Comparison of ENCODE assay signal across 25 cellular contexts in genomic region chr11:67492069-67492727, GRCh38. TPM values are rescaled to one million over a fixed set of nuclear protein-coding genes. Genes with fewer than 3 reads are reported as not detected.
DNase-seq lines count a peak whose midpoint lies in the region; ATAC-seq, FAIRE-seq and TF ChIP-seq lines count a peak whose summit lies in the region.
"Had no signal": no experiment of that assay in that cellular context is flagged by ENCODE, and none has a peak within 500 bp of the region (broad histone marks: within the 10 kb centered on the region; RNA-seq: fewer than 3 reads in every experiment).

No MANE protein-coding gene starts in this region.

- no peaks in the 10 kb centered on the region for H3K9me3 Mint-ChIP-seq in CD4-positive, alpha-beta T cell
- no peaks in the 10 kb centered on the region for H3K9me3 Mint-ChIP-seq in stimulated activated naive B cell treated with anti-CD40 and anti-IgM and Interleukin-4, amounts not matched to agents 10 μg/mL and 1 μg/mL and 100 μg/mL, for 72 hours
- H3K9me3 Mint-ChIP-seq: CD8-positive, alpha-beta memory T cell had no signal

- POLR2A ChIA-PET in CD4-positive, alpha-beta T cell (lab: Charles Lee), result interaction anchor here (0.6 to 2.5 kb wide), 8 partner anchors 9 to 204 kb away, joined by 3 to 9 read pairs (median 3); partner anchors contain the start of genes AIP, PPP1CA and PTPRCAP

- FAIRE-seq in GM12892 (lab: Jason Lieb, UNC) (no peak), kidney (lab: Jason Lieb, UNC) (no peak)
- FAIRE-seq: D721Med had no signal

- TF ChIP-seq POLR2A in GM12892 (IDR thresholded peaks at IDR 0.05; ENCODE audit: low read depth, low read length), result no peak

- no peak overlapping the region for H3K4me3 ChIP-seq in kidney (ENCODE audit: low read length in 2 of 2)
- H3K4me3 ChIP-seq: BLaER1, HAP-1, PC-9, SK-N-MC had no signal

- peaks cover 73% of the 10 kb centered on the region for H3K36me3 Mint-ChIP-seq in CD4-positive, alpha-beta T cell (ENCODE audit: low read depth)
- H3K36me3 Mint-ChIP-seq in stimulated activated naive B cell treated with anti-CD40 and anti-IgM and Interleukin-4, amounts not matched to agents 10 μg/mL and 1 μg/mL and 100 μg/mL, for 72 hours, result peaks cover 48 to 63% of the 10 kb centered on the region in 2 donors
- H3K36me3 Mint-ChIP-seq in T-helper 17 cell (ENCODE audit: low read depth), result peaks cover 5% of the 10 kb centered on the region

- no peaks in the 10 kb centered on the region for H3K9me3 ChIP-seq in CD4-positive, alpha-beta T cell (ENCODE audit: control insufficient read depth, low read length)
- H3K9me3 ChIP-seq in kidney (ENCODE audit: control insufficient read depth in 1 of 2, low read length in 2 of 2) (no peaks in the 10 kb centered on the region), T-helper 17 cell (ENCODE audit: control insufficient read depth, low read length, poor library complexity, severe bottlenecking) (no peaks in the 10 kb centered on the region)
- H3K9me3 ChIP-seq: BLaER1, HAP-1 had no signal

- no peaks in the 10 kb centered on the region for H3K27me3 ChIP-seq in CD4-positive, alpha-beta T cell (ENCODE audit: control insufficient read depth, insufficient read depth, low read length)
- H3K27me3 ChIP-seq: BLaER1 had no signal

- H3K4me1 ChIP-seq in kidney (ENCODE audit: control insufficient read depth in 1 of 2, insufficient read depth in 1 of 2, low read depth in 1 of 2, low read length in 2 of 2), result no peaks in the 10 kb centered on the region
- H3K4me1 ChIP-seq: BLaER1, HAP-1 had no signal

- no peaks in the 10 kb centered on the region for H3K27me3 Mint-ChIP-seq in CD4-positive, alpha-beta T cell
- H3K27me3 Mint-ChIP-seq in stimulated activated naive B cell treated with anti-CD40 and anti-IgM and Interleukin-4, amounts not matched to agents 10 μg/mL and 1 μg/mL and 100 μg/mL, for 72 hours, result no peaks in the 10 kb centered on the region
- H3K27me3 Mint-ChIP-seq in T-helper 17 cell, result no peaks in the 10 kb centered on the region
- H3K27me3 Mint-ChIP-seq: CD8-positive, alpha-beta memory T cell had no signal

- no peak overlapping the region for H3K27ac Mint-ChIP-seq in CD4-positive, alpha-beta T cell
- H3K27ac Mint-ChIP-seq in stimulated activated naive B cell treated with anti-CD40 and anti-IgM and Interleukin-4, amounts not matched to agents 10 μg/mL and 1 μg/mL and 100 μg/mL, for 72 hours, result peak overlapping the region; percentile 9
- no peak overlapping the region for H3K27ac Mint-ChIP-seq in T-helper 17 cell

- peak overlapping the region; percentile 34 for H3K27ac ChIP-seq in CD4-positive, alpha-beta T cell (ENCODE audit: low read depth, low read length)
- H3K27ac ChIP-seq in kidney (ENCODE audit: low read depth in 2 of 2, low read length in 2 of 2), result no peak overlapping the region
- H3K27ac ChIP-seq: BLaER1, KMS-11, PC-9, SK-N-MC had no signal

- CTCF ChIA-PET in CD4-positive, alpha-beta T cell (lab: Charles Lee), result interaction anchor here (0.7 kb wide), 1 partner anchor 103 kb away, joined by 3 read pairs; no protein-coding TSS in a partner anchor

- no peak for ATAC-seq in CD4-positive, alpha-beta T cell (ENCODE audit: poor library complexity)
- ATAC-seq in stimulated activated naive B cell treated with anti-CD40 and anti-IgM and Interleukin-4, amounts not matched to agents 10 μg/mL and 1 μg/mL and 100 μg/mL, for 72 hours (replicated peaks), result no peak
- no peak for ATAC-seq in T-helper 17 cell

- H3K4me1 Mint-ChIP-seq in CD4-positive, alpha-beta T cell (ENCODE audit: low read depth), result peaks cover 24% of the 10 kb centered on the region
- peaks cover 18 to 33% of the 10 kb centered on the region in 2 donors for H3K4me1 Mint-ChIP-seq in stimulated activated naive B cell treated with anti-CD40 and anti-IgM and Interleukin-4, amounts not matched to agents 10 μg/mL and 1 μg/mL and 100 μg/mL, for 72 hours
- H3K4me1 Mint-ChIP-seq in T-helper 17 cell, result peaks cover 28% of the 10 kb centered on the region

- no peak overlapping the region for H3K4me3 Mint-ChIP-seq in CD4-positive, alpha-beta T cell
- H3K4me3 Mint-ChIP-seq in stimulated activated naive B cell treated with anti-CD40 and anti-IgM and Interleukin-4, amounts not matched to agents 10 μg/mL and 1 μg/mL and 100 μg/mL, for 72 hours, result no peak overlapping the region
- H3K4me3 Mint-ChIP-seq in T-helper 17 cell, result no peak overlapping the region
- H3K4me3 Mint-ChIP-seq: CD8-positive, alpha-beta memory T cell had no signal

- intact Hi-C loops in CD4-positive, alpha-beta T cell (cut with DNase I, micrococcal nuclease), result no loop called here
- intact Hi-C loops in kidney (cut with DNase I), result no loop called here

- DNase-seq in CD4-positive, alpha-beta T cell, result no peak
- peak; percentile 12 for DNase-seq in GM12892 (ENCODE audit: insufficient read length)
- peak; percentile 71 for DNase-seq in kidney
- DNase-seq in stimulated activated naive B cell treated with anti-CD40 and anti-IgM and Interleukin-4, amounts not matched to agents 10 μg/mL and 1 μg/mL and 100 μg/mL, for 72 hours, result no peak
- DNase-seq in DMS53 (lab: John Stamatoyannopoulos, UW), result no peak
- no peak for DNase-seq in T-helper 17 cell
- DNase-seq in foreskin melanocyte, result no peak
- DNase-seq: ACHN; CD8-positive, alpha-beta memory T cell; EL; GF-D8; NCI-H1105; NCI-H146; NCI-H2029; NCI-H2227 treated with DMSO at 0.1 percent for 48 hours; NCI-H510A; PC-9; RPMI8226; SHP77 treated with DMSO at 0.1 percent for 48 hours had no signal

- H3K36me3 ChIP-seq in kidney (ENCODE audit: control insufficient read depth in 1 of 2, insufficient read depth in 2 of 2, low read length in 2 of 2), result peaks cover 2 to 17% of the 10 kb centered on the region in 2 donors

- no peak overlapping the region for H3K9ac ChIP-seq in kidney (ENCODE audit: low read length in 2 of 2)
- H3K9ac ChIP-seq: KMS-11 had no signal

- TF ChIP-seq CTCF in CD4-positive, alpha-beta T cell (IDR thresholded peaks at IDR 0.05), result no peak
- no peak for TF ChIP-seq CTCF in kidney (IDR thresholded peaks at IDR 0.05; ENCODE audit: borderline replicate concordance, extremely low read depth, insufficient read depth)

RNA-seq across cellular contexts. Expression of gene AIP, which starts 9.4 kb away (rescaled TPM):
- 100 to 1,000 TPM; 115 to 117 TPM for total RNA-seq in CD4-positive, alpha-beta T cell
- 96.4 TPM for polyA plus RNA-seq in GM12892 (2012; ENCODE audit: missing spikeins)
- total RNA-seq in kidney (61.5 TPM), T-helper 17 cell (100 to 1,000 TPM in 1 of 2 donors, 10 to 100 TPM in 1; 98.3 to 109 TPM)
- 135 TPM for polyA plus RNA-seq in kidney (ENCODE audit: insufficient read depth, low read depth, low replicate concordance)

RNA-seq across cellular contexts. Expression of gene PITPNM1, which starts 13.0 kb away (rescaled TPM):
- 10 to 100 TPM; 90.0 to 94.8 TPM for total RNA-seq in CD4-positive, alpha-beta T cell
- 12.0 TPM for polyA plus RNA-seq in GM12892 (2012; ENCODE audit: missing spikeins)
- 74.7 TPM for total RNA-seq in kidney
- 19.3 TPM for polyA plus RNA-seq in kidney (ENCODE audit: insufficient read depth, low read depth, low replicate concordance)
- total RNA-seq in T-helper 17 cell, result 100 to 1,000 TPM; 109 to 121 TPM

RNA-seq across cellular contexts. Expression of gene CDK2AP2, which starts 15.8 kb away (rescaled TPM):
- total RNA-seq in CD4-positive, alpha-beta T cell, result 10 to 100 TPM; 19.5 to 22.0 TPM
- 37.0 TPM for polyA plus RNA-seq in GM12892 (2012; ENCODE audit: missing spikeins)
- total RNA-seq in kidney (98.4 TPM), T-helper 17 cell (10 to 100 TPM; 33.8 to 45.6 TPM)
- 188 TPM for polyA plus RNA-seq in kidney (ENCODE audit: insufficient read depth, low read depth, low replicate concordance)

RNA-seq across cellular contexts. Expression of gene TMEM134, which starts 23.1 kb away (rescaled TPM):
- total RNA-seq in CD4-positive, alpha-beta T cell, result 10 to 100 TPM; 49.9 to 52.4 TPM
- polyA plus RNA-seq in GM12892 (2012; ENCODE audit: missing spikeins), result 28.4 TPM
- total RNA-seq in kidney (65.5 TPM), T-helper 17 cell (10 to 100 TPM; 48.7 to 65.6 TPM)
- polyA plus RNA-seq in kidney (ENCODE audit: insufficient read depth, low read depth, low replicate concordance), result 127 TPM

RNA-seq across cellular contexts. Expression of gene CABP2, which starts 31.0 kb away (rescaled TPM):
- total RNA-seq in CD4-positive, alpha-beta T cell, result not detected
- not detected for polyA plus RNA-seq in GM12892 (2012; ENCODE audit: missing spikeins)
- not detected for total RNA-seq in kidney
- polyA plus RNA-seq in kidney (ENCODE audit: insufficient read depth, low read depth, low replicate concordance), result not detected
- not detected for total RNA-seq in T-helper 17 cell
- total RNA-seq: CD8-positive, alpha-beta memory T cell; HT1080; PC-9 had no signal
- polyA plus RNA-seq: CD8-positive, alpha-beta memory T cell had no signal

Comparison
In these comparisons a context has a peak if more than half of its experiments do, and no peak if none do; other contexts are left out.
1. DNase-seq: peak in GM12892 (single experiment) and kidney (single experiment); none in CD4-positive, alpha-beta T cell (0 of 10), stimulated activated naive B cell treated with anti-CD40 and anti-IgM and Interleukin-4, amounts not matched to agents 10 μg/mL and 1 μg/mL and 100 μg/mL, for 72 hours (single experiment), DMS53 (single experiment), T-helper 17 cell (0 of 3) and foreskin melanocyte (single experiment).